In genomic region chr17:44006581-44007345, GRCh38 we compare ENCODE assay signal across 1 cellular context.
TF ChIP-seq lines count a peak whose summit lies in the region.

No MANE protein-coding gene starts in this region.

TF ChIP-seq in liver, 16 proteins besides CTCF, POLR2A, EP300 and RAD21 (continued from another document):
- no peak for TF ChIP-seq FOXA2 (IDR thresholded peaks at IDR 0.05)
- TF ChIP-seq JUND (IDR thresholded peaks at IDR 0.05): no peak
TF ChIP-seq in liver: peak in this region for 6.
